ENCODE assay signal across 10 cellular contexts in the genomic region with DNA sequence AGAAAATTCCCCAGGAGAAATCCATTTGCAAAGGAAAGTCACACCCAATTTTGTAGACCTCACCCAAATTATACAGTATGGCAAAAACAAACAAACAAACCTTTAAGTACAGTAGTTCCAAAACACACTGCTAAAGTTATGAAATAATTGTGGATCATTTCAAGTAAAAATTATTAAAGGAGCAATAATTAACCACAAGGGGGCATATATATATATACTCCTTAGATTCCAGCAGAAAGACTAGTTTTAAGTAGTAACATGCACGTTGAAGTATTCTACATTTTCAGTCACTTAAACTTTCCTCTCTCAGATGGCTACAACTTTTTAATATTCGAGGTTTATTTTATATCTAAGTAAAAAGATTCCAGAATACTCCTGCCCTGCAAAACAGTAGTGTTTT. TPM values are rescaled to one million over a fixed set of nuclear protein-coding genes. Genes with fewer than 3 reads are reported as not detected.
DNase-seq lines count a peak whose midpoint lies in the region; ATAC-seq and TF ChIP-seq lines count a peak whose summit lies in the region.
"Had no signal": no experiment of that assay in that cellular context is flagged by ENCODE, and none has a peak within 500 bp of the region (broad histone marks: within the 10 kb centered on the region; RNA-seq: fewer than 3 reads in every experiment).

No MANE protein-coding gene starts in this region.

- no peak overlapping the region for H3K27ac Mint-ChIP-seq in Caco-2 (ENCODE audit: unreplicated experiment)
- H3K27ac Mint-ChIP-seq in chondrocyte (ENCODE audit: unreplicated experiment), result peak overlapping the region; percentile 60
- H3K27ac Mint-ChIP-seq in neural progenitor cell, result no peak overlapping the region
- no peak overlapping the region for H3K27ac Mint-ChIP-seq in activated CD4-positive, alpha-beta memory T cell treated with anti-CD3 and anti-CD28 coated beads, Interleukin-2, amount 10 ng/mL, durations not matched to agents 7 days and 5 days
- H3K27ac Mint-ChIP-seq: activated CD4-positive, alpha-beta T cell treated with anti-CD3 and anti-CD28 coated beads for 36 hours had no signal

- no peak overlapping the region for H3K27ac ChIP-seq in MM.1S (ENCODE audit: low read length)
- H3K27ac ChIP-seq in neural progenitor cell, result no peak overlapping the region

- DNase-seq in Caco-2, result no peak
- no peak for DNase-seq in MM.1S
- no peak for DNase-seq in chondrocyte (ENCODE audit: low spot score)
- no peak for DNase-seq in neural progenitor cell (ENCODE audit: low spot score)
- DNase-seq in activated CD4-positive, alpha-beta memory T cell treated with anti-CD3 and anti-CD28 coated beads, Interleukin-2, amount 10 ng/mL, durations not matched to agents 7 days and 5 days, result no peak
- DNase-seq in SKM-1 treated with dmso at 0.1 percent for 144 hours (lab: John Stamatoyannopoulos, UW; ENCODE audit: unreplicated experiment), result no peak
- DNase-seq in T-helper 2 cell, result no peak
- DNase-seq: activated CD4-positive, alpha-beta T cell treated with anti-CD3 and anti-CD28 coated beads for 36 hours had no signal

- no peaks in the 10 kb centered on the region for H3K36me3 ChIP-seq in Caco-2 (ENCODE audit: control insufficient read depth, insufficient read depth, low read length)
- no peaks in the 10 kb centered on the region for H3K36me3 ChIP-seq in MM.1S (replicated peaks; ENCODE audit: insufficient read depth, low read length)
- H3K36me3 ChIP-seq in neural progenitor cell, result no peaks in the 10 kb centered on the region

- ATAC-seq in HG03442 (IDR thresholded peaks at IDR 0.05; ENCODE audit: unreplicated experiment), result no peak
- ATAC-seq: activated CD4-positive, alpha-beta T cell treated with anti-CD3 and anti-CD28 coated beads for 36 hours had no signal

- TF ChIP-seq CTCF in Caco-2 (IDR thresholded peaks at IDR 0.05; ENCODE audit: insufficient read depth in 1 of 2, low read depth in 1 of 2, low read length in 1 of 2, severe bottlenecking in 1 of 2, unreplicated experiment in 1 of 2) (peak in 1 of 2 experiments; percentile 33), MM.1S (IDR thresholded peaks at IDR 0.05; ENCODE audit: low read length) (peak; percentile 34), chondrocyte (IDR thresholded peaks at IDR 0.05) (peak; percentile 85), neural progenitor cell (IDR thresholded peaks at IDR 0.05) (peak; percentile 28)

- H3K9me3 Mint-ChIP-seq in Caco-2 (ENCODE audit: unreplicated experiment) (no peaks in the 10 kb centered on the region), chondrocyte (ENCODE audit: low read depth) (no peaks in the 10 kb centered on the region), neural progenitor cell (no peaks in the 10 kb centered on the region)
- no peaks in the 10 kb centered on the region for H3K9me3 Mint-ChIP-seq in activated CD4-positive, alpha-beta memory T cell treated with anti-CD3 and anti-CD28 coated beads, Interleukin-2, amount 10 ng/mL, durations not matched to agents 7 days and 5 days

- no peaks in the 10 kb centered on the region for H3K9me3 ChIP-seq in Caco-2
- H3K9me3 ChIP-seq in MM.1S (replicated peaks; ENCODE audit: insufficient read depth, low read length), result no peaks in the 10 kb centered on the region
- no peaks in the 10 kb centered on the region for H3K9me3 ChIP-seq in neural progenitor cell (ENCODE audit: low read depth)

- no peaks in the 10 kb centered on the region for H3K4me1 Mint-ChIP-seq in Caco-2 (ENCODE audit: low read depth, unreplicated experiment)
- peaks cover 32% of the 10 kb centered on the region for H3K4me1 Mint-ChIP-seq in chondrocyte (ENCODE audit: low read depth)
- peaks cover 18% of the 10 kb centered on the region for H3K4me1 Mint-ChIP-seq in neural progenitor cell
- H3K4me1 Mint-ChIP-seq in activated CD4-positive, alpha-beta memory T cell treated with anti-CD3 and anti-CD28 coated beads, Interleukin-2, amount 10 ng/mL, durations not matched to agents 7 days and 5 days, result peaks cover 8% of the 10 kb centered on the region
- H3K4me1 Mint-ChIP-seq: activated CD4-positive, alpha-beta T cell treated with anti-CD3 and anti-CD28 coated beads for 36 hours had no signal

- intact Hi-C loops in Caco-2 (cut with micrococcal nuclease; ENCODE audit: unreplicated experiment), result loop anchor here (1.0 to 5.0 kb wide), 2 partner anchors 107 to 221 kb away; no protein-coding TSS in a partner anchor

- H3K9me2 ChIP-seq in MM.1S (replicated peaks; ENCODE audit: insufficient read depth, low read length), result no peaks in the 10 kb centered on the region

- H3K36me3 Mint-ChIP-seq in Caco-2 (ENCODE audit: insufficient read depth, unreplicated experiment) (no peaks in the 10 kb centered on the region), chondrocyte (ENCODE audit: low read depth) (peaks cover 6% of the 10 kb centered on the region), neural progenitor cell (peaks cover 4% of the 10 kb centered on the region)
- peaks cover 29% of the 10 kb centered on the region for H3K36me3 Mint-ChIP-seq in activated CD4-positive, alpha-beta memory T cell treated with anti-CD3 and anti-CD28 coated beads, Interleukin-2, amount 10 ng/mL, durations not matched to agents 7 days and 5 days (ENCODE audit: low read depth)

- no peaks in the 10 kb centered on the region for H3K27me3 Mint-ChIP-seq in Caco-2 (ENCODE audit: insufficient read depth, unreplicated experiment)
- H3K27me3 Mint-ChIP-seq in chondrocyte (ENCODE audit: low read depth), result no peaks in the 10 kb centered on the region
- H3K27me3 Mint-ChIP-seq in neural progenitor cell (ENCODE audit: insufficient read depth, low read depth), result no peaks in the 10 kb centered on the region
- H3K27me3 Mint-ChIP-seq in activated CD4-positive, alpha-beta memory T cell treated with anti-CD3 and anti-CD28 coated beads, Interleukin-2, amount 10 ng/mL, durations not matched to agents 7 days and 5 days, result no peaks in the 10 kb centered on the region
- H3K27me3 Mint-ChIP-seq: activated CD4-positive, alpha-beta T cell treated with anti-CD3 and anti-CD28 coated beads for 36 hours had no signal

- H3K9ac ChIP-seq in MM.1S (ENCODE audit: low read length) (no peak overlapping the region), neural progenitor cell (no peak overlapping the region)

- 0 out of 2 replicates have a peak, but pooled peaks cover 4% of the 10 kb centered on the region for H3F3A ChIP-seq in MM.1S (ENCODE audit: insufficient read depth, low read length)
- peaks cover 16% of the 10 kb centered on the region for H3F3A ChIP-seq in neural progenitor cell (ENCODE audit: low read depth)

- H3K4me3 Mint-ChIP-seq in Caco-2 (ENCODE audit: unreplicated experiment) (no peak overlapping the region), chondrocyte (ENCODE audit: unreplicated experiment) (no peak overlapping the region), neural progenitor cell (no peak overlapping the region)
- H3K4me3 Mint-ChIP-seq in activated CD4-positive, alpha-beta memory T cell treated with anti-CD3 and anti-CD28 coated beads, Interleukin-2, amount 10 ng/mL, durations not matched to agents 7 days and 5 days, result no peak overlapping the region
- H3K4me3 Mint-ChIP-seq: activated CD4-positive, alpha-beta T cell treated with anti-CD3 and anti-CD28 coated beads for 36 hours had no signal

- H3K79me2 ChIP-seq in MM.1S (ENCODE audit: low read length) (no peaks in the 10 kb centered on the region), neural progenitor cell (ENCODE audit: low read depth) (no peaks in the 10 kb centered on the region)

- BruUV-seq in Caco-2 (replicated peaks; lab: Mats Ljungman, UMichigan), result TSS peak; percentile 19

- no peaks in the 10 kb centered on the region for H3K4me1 ChIP-seq in Caco-2
- peaks cover 24% of the 10 kb centered on the region for H3K4me1 ChIP-seq in MM.1S (ENCODE audit: low read length)
- H3K4me1 ChIP-seq in neural progenitor cell, result no peaks in the 10 kb centered on the region

- H3K4me2 ChIP-seq in MM.1S (ENCODE audit: low read depth, low read length), result no peak overlapping the region
- H3K4me2 ChIP-seq in neural progenitor cell, result no peak overlapping the region

- H3K27me3 ChIP-seq in Caco-2 (replicated peaks; ENCODE audit: control insufficient read depth, insufficient read depth, low read length) (no peaks in the 10 kb centered on the region), MM.1S (replicated peaks; ENCODE audit: insufficient read depth, low read length) (no peaks in the 10 kb centered on the region), neural progenitor cell (no peaks in the 10 kb centered on the region)

- H3K4me3 ChIP-seq in Caco-2 (ENCODE audit: low read depth, low read length) (no peak overlapping the region), MM.1S (ENCODE audit: low read length) (no peak overlapping the region), neural progenitor cell (no peak overlapping the region)

- H4K20me1 ChIP-seq in MM.1S (ENCODE audit: insufficient read depth, low read length) (no peaks in the 10 kb centered on the region), neural progenitor cell (ENCODE audit: low read depth) (peaks cover 18% of the 10 kb centered on the region)

- H2AFZ ChIP-seq in MM.1S (ENCODE audit: low read length) (no peak overlapping the region), neural progenitor cell (replicated peaks) (no peak overlapping the region)

- POLR2A ChIA-PET in Caco-2 (lab: Charles Lee), result no interaction called here
- POLR2A ChIA-PET in activated CD4-positive, alpha-beta memory T cell treated with anti-CD3 and anti-CD28 coated beads, Interleukin-2, amount 10 ng/mL, durations not matched to agents 7 days and 5 days (lab: Charles Lee), result no interaction called here

- CTCF ChIA-PET in Caco-2 (lab: Charles Lee), result interaction anchor here (2.0 kb wide), 1 partner anchor 108 kb away, joined by 6 read pairs; no protein-coding TSS in a partner anchor
- CTCF ChIA-PET in activated CD4-positive, alpha-beta memory T cell treated with anti-CD3 and anti-CD28 coated beads, Interleukin-2, amount 10 ng/mL, durations not matched to agents 7 days and 5 days (lab: Charles Lee), result interaction anchor here (2.1 kb wide), 1 partner anchor 101 kb away, joined by 5 read pairs; no protein-coding TSS in a partner anchor

RNA-seq across cellular contexts. Expression of gene RNF141, which starts 26.8 kb away (rescaled TPM):
- total RNA-seq in Caco-2 (2022), result 65.2 and 74.8 TPM in 2 replicates
- total RNA-seq in chondrocyte, result 18.9 to 35.9 TPM (median 30.4 TPM) in 3 replicates
- total RNA-seq in neural progenitor cell (ENCODE audit: low replicate concordance), result 33.9 and 49.3 TPM in 2 replicates
- total RNA-seq in activated CD4-positive, alpha-beta memory T cell treated with anti-CD3 and anti-CD28 coated beads, Interleukin-2, amount 10 ng/mL, durations not matched to agents 7 days and 5 days, result 10 to 100 TPM; 12.2 to 12.3 TPM

RNA-seq across cellular contexts. Expression of gene LYVE1, which starts 54.3 kb away (rescaled TPM):
- total RNA-seq in Caco-2 (2022) (not detected in 2 replicates), chondrocyte (1.2 to 5.2 TPM (median 3.5 TPM) in 3 replicates), neural progenitor cell (ENCODE audit: low replicate concordance) (0.51 TPM in 1 of 2 replicates, not detected in the other)
- total RNA-seq in activated CD4-positive, alpha-beta memory T cell treated with anti-CD3 and anti-CD28 coated beads, Interleukin-2, amount 10 ng/mL, durations not matched to agents 7 days and 5 days, result not detected
- total RNA-seq: activated CD4-positive, alpha-beta T cell treated with anti-CD3 and anti-CD28 coated beads for 36 hours; NCI-H460 had no signal

RNA-seq across cellular contexts. Expression of gene AMPD3, which starts 59.1 kb away (rescaled TPM):
- total RNA-seq in Caco-2 (2022), result 10.5 and 13.4 TPM in 2 replicates
- total RNA-seq in chondrocyte, result 2.2 to 3.1 TPM (median 2.3 TPM) in 3 replicates
- total RNA-seq in neural progenitor cell (ENCODE audit: low replicate concordance), result 2.9 and 3.0 TPM in 2 replicates
- total RNA-seq in activated CD4-positive, alpha-beta memory T cell treated with anti-CD3 and anti-CD28 coated beads, Interleukin-2, amount 10 ng/mL, durations not matched to agents 7 days and 5 days, result 10 to 100 TPM; 21.4 to 23.3 TPM
